In genomic region chr12:64608901-64609542, GRCh38 we compare ENCODE assay signal across 8 cellular contexts. TPM values are rescaled to one million over a fixed set of nuclear protein-coding genes. Genes with fewer than 3 reads are reported as not detected.
A peak's percentile ranks its signal among the peaks of the same experiment; 100 is the strongest.
DNase-seq lines count a peak whose midpoint lies in the region; ATAC-seq and TF ChIP-seq lines count a peak whose summit lies in the region.

No MANE protein-coding gene starts in this region.

- peaks cover 24% of the 10 kb centered on the region for H3K4me1 Mint-ChIP-seq in stimulated activated memory B cell treated with anti-CD40 and anti-IgM and Interleukin-4, amounts not matched to agents 10 μg/mL and 1 μg/mL and 100 μg/mL, for 72 hours

- H3K4me3 Mint-ChIP-seq in stimulated activated memory B cell treated with anti-CD40 and anti-IgM and Interleukin-4, amounts not matched to agents 10 μg/mL and 1 μg/mL and 100 μg/mL, for 72 hours = peak overlapping the region; percentile 85

- peak overlapping the region; percentile 91 for H3K27ac Mint-ChIP-seq in stimulated activated memory B cell treated with anti-CD40 and anti-IgM and Interleukin-4, amounts not matched to agents 10 μg/mL and 1 μg/mL and 100 μg/mL, for 72 hours

- DNase-seq in GM03348 (ENCODE audit: low spot score) = peak; percentile 47
- peak; percentile 78 for DNase-seq in Karpas-422
- peak in 3 of 5 donors; percentile 25 to 66 (median 45) for DNase-seq in T-helper 1 cell
- DNase-seq in mammary epithelial cell = peak; percentile 84
- DNase-seq in NK-92 treated with Interleukin-12 subunit alpha and Interleukin-12 subunit beta, amount 100 ng/mL, for 24 hours (lab: John Stamatoyannopoulos, UW) = no peak

- H3K27ac ChIP-seq in Karpas-422 (ENCODE audit: low read length) (peak overlapping the region; percentile 78), mammary epithelial cell (ENCODE audit: insufficient read depth, low read depth, low read length) (peak overlapping the region; percentile 84), layer of hippocampus (ENCODE audit: low read depth, low read length) (peak overlapping the region; percentile 66)

- H3K4me3 ChIP-seq in Karpas-422 (ENCODE audit: low read length) = peak overlapping the region; percentile 99
- peak overlapping the region; percentile 65 to 81 (median 67) for H3K4me3 ChIP-seq in mammary epithelial cell (replicated peaks in 1 of 3; ENCODE audit: insufficient read depth in 1 of 3, low read depth in 2 of 3, low read length in 3 of 3)

- H4K20me1 ChIP-seq in Karpas-422 (ENCODE audit: insufficient read depth, low read depth, low read length) (peaks cover 7% of the 10 kb centered on the region; the same call in 1 of the 2 replicates), mammary epithelial cell (ENCODE audit: insufficient read depth, low read length) (no peaks in the 10 kb centered on the region)

- 2% methylated on average over 16 of the region's 16 CpGs for WGBS in mammary epithelial cell (ENCODE audit: low coverage, missing lambda C conversion rate)

- dilution Hi-C loops in mammary epithelial cell (cut with HindIII; ENCODE audit: low sequenced_read_pairs) = no loop called here

- H3K36me3 ChIP-seq in Karpas-422 (ENCODE audit: insufficient read depth, low read length) = peaks cover 7% of the 10 kb centered on the region; the same call in 1 of the 2 replicates
- H3K36me3 ChIP-seq in mammary epithelial cell (ENCODE audit: insufficient read depth, low read length) = no peaks in the 10 kb centered on the region

- H3K9me3 ChIP-seq in Karpas-422 (ENCODE audit: low read length) (no peaks in the 10 kb centered on the region), mammary epithelial cell (replicated peaks; ENCODE audit: insufficient read depth, low read length) (no peaks in the 10 kb centered on the region)

- peaks cover 16% of the 10 kb centered on the region for H3K36me3 Mint-ChIP-seq in stimulated activated memory B cell treated with anti-CD40 and anti-IgM and Interleukin-4, amounts not matched to agents 10 μg/mL and 1 μg/mL and 100 μg/mL, for 72 hours

- H3K9ac ChIP-seq in Karpas-422 (ENCODE audit: low read length) (peak overlapping the region; percentile 95), mammary epithelial cell (ENCODE audit: insufficient read depth, low read length) (peak overlapping the region; percentile 85)

- H3K27me3 ChIP-seq in Karpas-422 (ENCODE audit: low read length) = no peaks in the 10 kb centered on the region
- H3K27me3 ChIP-seq in mammary epithelial cell (ENCODE audit: insufficient read depth, low read length) = no peaks in the 10 kb centered on the region
- H3K27me3 ChIP-seq in layer of hippocampus (ENCODE audit: control insufficient read depth, insufficient read depth, low read length) = no peaks in the 10 kb centered on the region

- ATAC-seq in GM21717 (IDR thresholded peaks at IDR 0.05; ENCODE audit: unreplicated experiment) = peak; percentile 27
- peak; percentile 44 for ATAC-seq in stimulated activated memory B cell treated with anti-CD40 and anti-IgM and Interleukin-4, amounts not matched to agents 10 μg/mL and 1 μg/mL and 100 μg/mL, for 72 hours

- H3K4me2 ChIP-seq in Karpas-422 (ENCODE audit: low read depth, low read length, poor library complexity, severe bottlenecking) (peak overlapping the region; percentile 97), mammary epithelial cell (ENCODE audit: insufficient read depth, low read depth, low read length) (peak overlapping the region; percentile 98)

- no peaks in the 10 kb centered on the region for H3K9me3 Mint-ChIP-seq in stimulated activated memory B cell treated with anti-CD40 and anti-IgM and Interleukin-4, amounts not matched to agents 10 μg/mL and 1 μg/mL and 100 μg/mL, for 72 hours

- peaks cover 41% of the 10 kb centered on the region for H3K4me1 ChIP-seq in Karpas-422 (ENCODE audit: low read length)
- peaks cover 18% of the 10 kb centered on the region for H3K4me1 ChIP-seq in mammary epithelial cell (ENCODE audit: insufficient read depth, low read length)

- peak overlapping the region; percentile 89 for H2AFZ ChIP-seq in Karpas-422 (ENCODE audit: low read length)
- H2AFZ ChIP-seq in mammary epithelial cell (ENCODE audit: low read depth, low read length) = peak overlapping the region; percentile 98

- in situ Hi-C loops in mammary epithelial cell (cut with MboI; ENCODE audit: low sequenced_read_pairs in 2 of 2) = no loop called here

- intact Hi-C loops in mammary epithelial cell (cut with micrococcal nuclease) = loop anchor here (1.0 kb wide), 4 partner anchors 48 to 89 kb away; no protein-coding TSS in a partner anchor

- CTCF ChIA-PET in mammary epithelial cell (lab: Charles Lee; ENCODE audit: low non-redundant PET) = interaction anchor here (0.6 to 1.2 kb wide), 2 partner anchors 60 to 71 kb away, joined by 4 read pairs; no protein-coding TSS in a partner anchor

- H3K79me2 ChIP-seq in Karpas-422 (ENCODE audit: low read length) (peaks cover 39% of the 10 kb centered on the region), mammary epithelial cell (ENCODE audit: insufficient read depth, low read length) (peaks cover 36% of the 10 kb centered on the region)

- TF ChIP-seq CTCF in mammary epithelial cell (conservative IDR thresholded peaks at IDR 0.05 in 1 of 2, IDR thresholded peaks at IDR 0.05 in 1 of 2; ENCODE audit: extremely low read depth in 1 of 2, insufficient read depth in 1 of 2, low read depth in 1 of 2, low read length in 2 of 2) = peak in 1 of 2 donors; percentile 20

- no peaks in the 10 kb centered on the region for H3K27me3 Mint-ChIP-seq in stimulated activated memory B cell treated with anti-CD40 and anti-IgM and Interleukin-4, amounts not matched to agents 10 μg/mL and 1 μg/mL and 100 μg/mL, for 72 hours

- no TSS peak for BruUV-seq in mammary epithelial cell (replicated peaks; lab: Mats Ljungman, UMichigan)

- H3K9me2 ChIP-seq in Karpas-422 (replicated peaks; ENCODE audit: insufficient read depth, low read length) = no peaks in the 10 kb centered on the region

RNA-seq across cellular contexts. Expression of gene RASSF3, which starts 1.3 kb away (rescaled TPM):
- total RNA-seq in Karpas-422 (2014; rRNA removed; shearing (Covaris generic); ENCODE audit: low replicate concordance) = 21.5 and 27.4 TPM in 2 replicates
- total RNA-seq in mammary epithelial cell = 10 to 100 TPM; 23.0 to 24.3 TPM
- polyA plus RNA-seq in mammary epithelial cell = 14.0 TPM
- 10.4 TPM for polyA minus RNA-seq in mammary epithelial cell
